Comparison of ENCODE assay signal across 8 cellular contexts in genomic region chr6:126133984-126134383, GRCh38.
"Had no signal": no experiment of that assay in that cellular context is flagged by ENCODE, and none has a peak within 500 bp of the region (broad histone marks: within the 10 kb centered on the region; RNA-seq: fewer than 3 reads in every experiment).

No MANE protein-coding gene starts in this region.

- H3K9ac ChIP-seq: KMS-11 had no signal

- FAIRE-seq: HepG2, HTR-8/SVneo had no signal

- H3K27ac ChIP-seq: HL-60, KMS-11 had no signal

- DNase-seq: IMR-90, Karpas-422, KBM-7, KG1 had no signal

- H3K4me2 ChIP-seq: KMS-11 had no signal

- ATAC-seq: HepG2 had no signal
